In the genomic region with DNA sequence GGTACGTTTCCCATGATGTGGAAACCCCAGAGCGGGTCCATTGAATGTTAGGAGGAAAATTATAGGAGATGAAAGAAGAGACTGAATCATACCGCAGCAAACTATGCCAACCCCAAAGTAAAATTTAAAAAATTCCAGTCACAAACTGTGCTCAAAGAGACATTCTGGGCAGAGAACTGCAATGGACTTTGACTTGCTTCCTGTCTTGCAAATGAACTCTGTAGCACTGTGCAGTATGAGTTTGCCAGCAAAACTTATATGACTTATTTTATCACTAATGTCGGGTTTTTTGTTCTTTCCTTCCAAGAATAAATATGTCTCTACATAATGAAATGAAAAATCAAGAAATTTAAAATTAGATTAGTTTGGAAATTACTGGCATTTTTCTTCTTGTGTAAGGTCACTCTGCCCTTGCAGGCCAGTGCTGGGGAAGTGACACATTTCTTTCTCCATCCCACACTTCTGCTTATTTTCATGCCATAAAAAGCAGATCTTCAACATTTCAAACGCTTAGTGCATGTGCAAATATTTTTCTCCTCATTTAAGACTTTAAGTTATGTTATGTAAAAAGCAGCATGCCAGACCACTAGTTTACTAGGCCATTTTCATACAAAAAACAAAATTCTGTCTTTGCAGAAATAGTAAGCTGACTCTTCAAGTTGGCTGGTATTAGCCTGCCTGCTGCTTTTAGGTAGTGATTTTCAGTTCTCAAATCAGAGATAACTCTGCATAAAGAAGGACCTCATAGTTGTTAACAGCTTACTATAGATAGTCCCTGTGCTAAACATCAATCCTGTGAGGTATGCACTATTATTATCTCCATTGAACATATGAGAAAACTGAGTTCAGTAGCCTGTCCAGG, we compare ENCODE assay signal across 1 cellular context.
TF ChIP-seq lines count a peak whose summit lies in the region.

No MANE protein-coding gene starts in this region.

TF ChIP-seq in WTC11, 78 proteins besides CTCF, POLR2A, EP300 and RAD21 (continued from another document):
- TF ChIP-seq, protein P1, sequence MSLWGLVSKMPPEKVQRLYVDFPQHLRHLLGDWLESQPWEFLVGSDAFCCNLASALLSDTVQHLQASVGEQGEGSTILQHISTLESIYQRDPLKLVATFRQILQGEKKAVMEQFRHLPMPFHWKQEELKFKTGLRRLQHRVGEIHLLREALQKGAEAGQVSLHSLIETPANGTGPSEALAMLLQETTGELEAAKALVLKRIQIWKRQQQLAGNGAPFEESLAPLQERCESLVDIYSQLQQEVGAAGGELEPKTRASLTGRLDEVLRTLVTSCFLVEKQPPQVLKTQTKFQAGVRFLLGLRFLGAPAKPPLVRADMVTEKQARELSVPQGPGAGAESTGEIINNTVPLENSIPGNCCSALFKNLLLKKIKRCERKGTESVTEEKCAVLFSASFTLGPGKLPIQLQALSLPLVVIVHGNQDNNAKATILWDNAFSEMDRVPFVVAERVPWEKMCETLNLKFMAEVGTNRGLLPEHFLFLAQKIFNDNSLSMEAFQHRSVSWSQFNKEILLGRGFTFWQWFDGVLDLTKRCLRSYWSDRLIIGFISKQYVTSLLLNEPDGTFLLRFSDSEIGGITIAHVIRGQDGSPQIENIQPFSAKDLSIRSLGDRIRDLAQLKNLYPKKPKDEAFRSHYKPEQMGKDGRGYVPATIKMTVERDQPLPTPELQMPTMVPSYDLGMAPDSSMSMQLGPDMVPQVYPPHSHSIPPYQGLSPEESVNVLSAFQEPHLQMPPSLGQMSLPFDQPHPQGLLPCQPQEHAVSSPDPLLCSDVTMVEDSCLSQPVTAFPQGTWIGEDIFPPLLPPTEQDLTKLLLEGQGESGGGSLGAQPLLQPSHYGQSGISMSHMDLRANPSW (CRISPR knock-in tag; conservative IDR thresholded peaks at IDR 0.05; ENCODE audit: low read depth), result no peak
- TF ChIP-seq CREM (CRISPR knock-in tag; IDR thresholded peaks at IDR 0.05) (no peak), KAT7 (CRISPR knock-in tag; IDR thresholded peaks at IDR 0.05; ENCODE audit: borderline replicate concordance) (no peak)
